Comparison of ENCODE assay signal across 1 cellular context in genomic region chr2:95359035-95359434, GRCh38.
TF ChIP-seq lines count a peak whose summit lies in the region.

No MANE protein-coding gene starts in this region.

TF ChIP-seq in IMR-90, 13 proteins besides CTCF, POLR2A, EP300 and RAD21 (continued from another document):
- no peak for TF ChIP-seq RFX5 (IDR thresholded peaks at IDR 0.05; ENCODE audit: low read depth, low read length)
